In genomic region chr10:43261578-43261965, GRCh38 we compare ENCODE assay signal across 13 cellular contexts. TPM values are rescaled to one million over a fixed set of nuclear protein-coding genes. Genes with fewer than 3 reads are reported as not detected.
"Had no signal": no experiment of that assay in that cellular context is flagged by ENCODE, and none has a peak within 500 bp of the region (broad histone marks: within the 10 kb centered on the region; RNA-seq: fewer than 3 reads in every experiment).

No MANE protein-coding gene starts in this region.

- H3K4me3 Mint-ChIP-seq: activated B cell treated with CpG ODN at 0.5 μM for 24 hours; activated CD4-positive, alpha-beta T cell treated with anti-CD3 and anti-CD28 coated beads, Interleukin-2, amount 10 ng/mL, durations not matched to agents 24 days and 14 days; activated naive CD8-positive, alpha-beta T cell treated with anti-CD3 and anti-CD28 coated beads for 36 hours; activated T-helper 1 cell treated with anti-CD3 and anti-CD28 coated beads, Interleukin-12 subunit alpha, Interleukin-12 subunit beta, Interleukin-2, Interleukin-4 antibody, amounts not matched to agents 30 ng/mL and 10 ng/mL and 1 ng/mL, durations not matched to agents 14 hours and 24 hours and 36 hours; memory B cell; naive thymus-derived CD8-positive, alpha-beta T cell; T-helper 2 cell treated with Interferon-gamma antibody and Interleukin-4, amounts not matched to agents 5 μg/mL and 100 μg/mL, for 36 hours had no signal

- H3K9me3 ChIP-seq: thoracic aorta had no signal

- ATAC-seq: foreskin keratinocyte; naive thymus-derived CD8-positive, alpha-beta T cell; sciatic nerve had no signal

- H3K27ac Mint-ChIP-seq: activated B cell treated with CpG ODN at 0.5 μM for 24 hours; activated CD4-positive, alpha-beta T cell treated with anti-CD3 and anti-CD28 coated beads, Interleukin-2, amount 10 ng/mL, durations not matched to agents 24 days and 14 days; activated naive CD8-positive, alpha-beta T cell treated with anti-CD3 and anti-CD28 coated beads for 36 hours; activated T-helper 1 cell treated with anti-CD3 and anti-CD28 coated beads, Interleukin-12 subunit alpha, Interleukin-12 subunit beta, Interleukin-2, Interleukin-4 antibody, amounts not matched to agents 30 ng/mL and 10 ng/mL and 1 ng/mL, durations not matched to agents 14 hours and 24 hours and 36 hours; memory B cell; T-helper 2 cell treated with Interferon-gamma antibody and Interleukin-4, amounts not matched to agents 5 μg/mL and 100 μg/mL, for 36 hours had no signal

- H3K4me3 ChIP-seq: thoracic aorta had no signal

- H3K27ac ChIP-seq: brain microvascular endothelial cell, foreskin keratinocyte, thoracic aorta had no signal

- H3K36me3 ChIP-seq: brain microvascular endothelial cell, thoracic aorta had no signal

- H3K4me1 ChIP-seq: foreskin keratinocyte had no signal

- DNase-seq: activated B cell treated with CpG ODN at 0.5 μM for 24 hours; activated CD4-positive, alpha-beta T cell treated with anti-CD3 and anti-CD28 coated beads, Interleukin-2, amount 10 ng/mL, durations not matched to agents 24 days and 14 days; activated naive CD8-positive, alpha-beta T cell treated with anti-CD3 and anti-CD28 coated beads for 36 hours; brain microvascular endothelial cell; effector CD8-positive, alpha-beta T cell; foreskin keratinocyte; stimulated activated CD4-positive, alpha-beta T cell treated with anti-CD3 and anti-CD28 coated beads, Interleukin-1b, Interleukin-23, amount 100 ng/mL, for 48 hours had no signal

- H3K9me3 Mint-ChIP-seq: activated B cell treated with CpG ODN at 0.5 μM for 24 hours; activated CD4-positive, alpha-beta T cell treated with anti-CD3 and anti-CD28 coated beads, Interleukin-2, amount 10 ng/mL, durations not matched to agents 24 days and 14 days; activated naive CD8-positive, alpha-beta T cell treated with anti-CD3 and anti-CD28 coated beads for 36 hours; activated T-helper 1 cell treated with anti-CD3 and anti-CD28 coated beads, Interleukin-12 subunit alpha, Interleukin-12 subunit beta, Interleukin-2, Interleukin-4 antibody, amounts not matched to agents 30 ng/mL and 10 ng/mL and 1 ng/mL, durations not matched to agents 14 hours and 24 hours and 36 hours; memory B cell; naive thymus-derived CD8-positive, alpha-beta T cell; T-helper 2 cell treated with Interferon-gamma antibody and Interleukin-4, amounts not matched to agents 5 μg/mL and 100 μg/mL, for 36 hours had no signal

- H3K36me3 Mint-ChIP-seq: activated naive CD8-positive, alpha-beta T cell treated with anti-CD3 and anti-CD28 coated beads for 36 hours; memory B cell had no signal

RNA-seq across cellular contexts. Expression of gene RASGEF1A, which starts 5.3 kb away (rescaled TPM):
- total RNA-seq: thoracic aorta had no signal
